Comparison of ENCODE assay signal across 26 cellular contexts in the genomic region with DNA sequence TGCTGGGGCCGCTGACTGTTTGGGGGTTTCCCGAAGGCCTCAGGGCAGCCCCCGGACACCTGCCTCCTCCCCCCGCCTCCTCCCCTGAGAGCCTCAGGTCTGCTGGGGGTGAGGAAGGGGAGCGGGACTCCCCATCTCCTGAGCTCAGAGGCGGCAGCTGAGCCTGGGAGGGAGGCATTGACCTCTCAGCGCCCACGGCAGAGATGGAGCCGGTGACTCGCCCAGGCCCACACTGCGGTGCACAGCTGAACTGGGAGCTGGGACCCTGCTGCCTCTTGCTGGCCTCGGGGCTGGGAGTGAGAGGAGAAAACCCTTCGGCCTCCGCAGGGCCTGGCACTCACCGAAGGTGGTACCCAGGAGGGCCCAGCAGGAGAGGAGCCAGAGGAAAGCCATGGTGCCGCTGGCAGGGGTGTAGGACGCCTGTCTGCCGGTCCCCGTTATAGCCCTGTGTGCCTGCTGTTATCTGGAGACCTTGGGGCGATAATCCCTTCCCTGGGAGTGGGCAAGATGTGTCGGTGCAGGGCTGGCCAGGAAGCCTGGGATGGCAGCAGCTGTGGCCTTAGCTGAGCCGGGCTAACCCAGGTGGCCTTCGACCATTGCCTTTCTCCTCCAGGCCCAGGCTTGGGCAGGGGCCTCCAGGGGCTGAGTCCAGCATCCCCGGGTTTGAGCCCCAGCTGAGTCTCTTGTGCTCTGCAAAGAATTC. TPM values are rescaled to one million over a fixed set of nuclear protein-coding genes. Genes with fewer than 3 reads are reported as not detected.
DNase-seq lines count a peak whose midpoint lies in the region; ATAC-seq, FAIRE-seq and TF ChIP-seq lines count a peak whose summit lies in the region.
"Had no signal": no experiment of that assay in that cellular context is flagged by ENCODE, and none has a peak within 500 bp of the region (broad histone marks: within the 10 kb centered on the region; RNA-seq: fewer than 3 reads in every experiment).

A gene (minus strand): TSS at position 413 of the 703 bp plus-strand sequence. CDS start 20 bp downstream, at position 393.

- in situ Hi-C loops in GM12878 (cut with MboI): no loop called here

- no peak for FAIRE-seq in GM12878 (lab: Jason Lieb, UNC)
- FAIRE-seq: A204.1, H54 had no signal

- no peak within 1 kb of the TSS for H3K27ac Mint-ChIP-seq in GM23338
- H3K27ac Mint-ChIP-seq in naive thymus-derived CD4-positive, alpha-beta T cell: no peak within 1 kb of the TSS
- H3K27ac Mint-ChIP-seq: activated CD8-positive, alpha-beta memory T cell treated with anti-CD3 and anti-CD28 coated beads, Interleukin-2, amount 10 ng/mL, durations not matched to agents 7 days and 5 days; activated naive CD8-positive, alpha-beta T cell treated with anti-CD3 and anti-CD28 coated beads, Interleukin-2, amount 50 U/mL, for 24 hours; activated T-helper 17 cell treated with anti-CD3 and anti-CD28 coated beads, Interleukin-2, amount 50 U/mL, for 72 hours had no signal

- peaks cover 10% of the 10 kb centered on the region for H3K27me3 Mint-ChIP-seq in GM23338 (ENCODE audit: insufficient read depth, low read depth, poor library complexity)
- no peaks in the 10 kb centered on the region for H3K27me3 Mint-ChIP-seq in naive thymus-derived CD4-positive, alpha-beta T cell
- H3K27me3 Mint-ChIP-seq: activated CD8-positive, alpha-beta memory T cell treated with anti-CD3 and anti-CD28 coated beads, Interleukin-2, amount 10 ng/mL, durations not matched to agents 7 days and 5 days; activated naive CD8-positive, alpha-beta T cell treated with anti-CD3 and anti-CD28 coated beads, Interleukin-2, amount 50 U/mL, for 24 hours; activated T-helper 17 cell treated with anti-CD3 and anti-CD28 coated beads, Interleukin-2, amount 50 U/mL, for 72 hours had no signal

- SMC1A ChIA-PET in GM12878 (lab: Charles Lee; ENCODE audit: uncharacterized antibody, unreplicated experiment): no interaction called here

- CTCF ChIA-PET in GM12878 (lab: Yijun Ruan, JAX): interaction anchor here (0.6 to 0.8 kb wide), 2 partner anchors 195 to 404 kb away, joined by 3 to 4 read pairs; no protein-coding TSS in a partner anchor
- CTCF ChIA-PET in naive thymus-derived CD4-positive, alpha-beta T cell (lab: Charles Lee): no interaction called here

- H3K4me3 ChIP-seq in GM23338 (no peak within 1 kb of the TSS), GM12878 (no peak within 1 kb of the TSS)
- H3K4me3 ChIP-seq in naive thymus-derived CD4-positive, alpha-beta T cell (ENCODE audit: low read length): no peak within 1 kb of the TSS
- H3K4me3 ChIP-seq: BLaER1 treated with 17β-estradiol and CSF1 and Interleukin-3, amounts not matched to agents 10 nM and 100 nM; prostate gland; SJSA1; spleen had no signal

- H3K9me3 Mint-ChIP-seq in GM23338: no peaks in the 10 kb centered on the region
- no peaks in the 10 kb centered on the region for H3K9me3 Mint-ChIP-seq in naive thymus-derived CD4-positive, alpha-beta T cell
- H3K9me3 Mint-ChIP-seq: activated naive CD8-positive, alpha-beta T cell treated with anti-CD3 and anti-CD28 coated beads, Interleukin-2, amount 50 U/mL, for 24 hours; activated T-helper 17 cell treated with anti-CD3 and anti-CD28 coated beads, Interleukin-2, amount 50 U/mL, for 72 hours; naive B cell had no signal

- TF ChIP-seq CTCF in GM23338 (conservative IDR thresholded peaks at IDR 0.05; ENCODE audit: low read depth in 2 of 2): no peak
- TF ChIP-seq CTCF in GM12878 (IDR thresholded peaks at IDR 0.05 in 2 of 3, conservative IDR thresholded peaks at IDR 0.05 in 1 of 3; ENCODE audit: control insufficient read depth in 2 of 3, extremely low read depth in 1 of 3, insufficient read depth in 1 of 3, low read depth in 3 of 3, low read length in 3 of 3): no peak

- H3K4me1 ChIP-seq in GM23338 (ENCODE audit: insufficient read depth): no peaks in the 10 kb centered on the region
- H3K4me1 ChIP-seq in GM12878 (ENCODE audit: control insufficient read depth, insufficient read depth, low read length): peaks cover 5% of the 10 kb centered on the region
- H3K4me1 ChIP-seq in naive thymus-derived CD4-positive, alpha-beta T cell (ENCODE audit: control insufficient read depth in 2 of 2, insufficient read depth in 2 of 2, low read length in 2 of 2): peaks cover 0 to 1% of the 10 kb centered on the region in 2 donors
- H3K4me1 ChIP-seq: prostate gland, SJSA1 had no signal

- no peak for TF ChIP-seq EP300 in GM12878 (IDR thresholded peaks at IDR 0.05; ENCODE audit: borderline replicate concordance in 1 of 2, control insufficient read depth in 1 of 2, low read depth in 2 of 2, low read length in 2 of 2)

- H3K27me3 ChIP-seq in GM23338 (ENCODE audit: insufficient read depth): no peaks in the 10 kb centered on the region
- H3K27me3 ChIP-seq in GM12878 (replicated peaks in 1 of 2; ENCODE audit: control insufficient read depth in 2 of 2, insufficient read depth in 2 of 2, low read length in 1 of 2): no peaks in the 10 kb centered on the region
- H3K27me3 ChIP-seq in naive thymus-derived CD4-positive, alpha-beta T cell (ENCODE audit: control insufficient read depth in 2 of 2, insufficient read depth in 2 of 2, low read length in 2 of 2): no peaks in the 10 kb centered on the region
- H3K27me3 ChIP-seq: SJSA1 had no signal

- no peaks in the 10 kb centered on the region for H3K9me2 ChIP-seq in GM23338 (ENCODE audit: insufficient read depth)

- no peak within 1 kb of the TSS for H3K4me2 ChIP-seq in GM23338
- peak within 1 kb of the TSS; percentile 68; the same call in 1 of the 2 replicates for H3K4me2 ChIP-seq in GM12878 (ENCODE audit: control insufficient read depth, insufficient read depth)
- H3K4me2 ChIP-seq: BLaER1 treated with 17β-estradiol and CSF1 and Interleukin-3, amounts not matched to agents 10 nM and 100 nM had no signal

- H3K36me3 ChIP-seq in GM23338 (ENCODE audit: insufficient read depth) (no peaks in the 10 kb centered on the region), GM12878 (ENCODE audit: control insufficient read depth in 2 of 2, insufficient read depth in 2 of 2, low read length in 1 of 2) (no peaks in the 10 kb centered on the region)
- H3K36me3 ChIP-seq in naive thymus-derived CD4-positive, alpha-beta T cell (ENCODE audit: control insufficient read depth in 2 of 3, insufficient read depth in 3 of 3, low read length in 3 of 3): no peaks in the 10 kb centered on the region
- H3K36me3 ChIP-seq: BLaER1 treated with 17β-estradiol and CSF1 and Interleukin-3, amounts not matched to agents 10 nM and 100 nM; prostate gland; SJSA1; spleen had no signal

- TF ChIP-seq POLR2A in GM12878 (IDR thresholded peaks at IDR 0.05; ENCODE audit: low read depth, low read length): no peak

- H2AFZ ChIP-seq in GM23338 (peak within 1 kb of the TSS; percentile 28; the same call in 1 of the 2 replicates), GM12878 (ENCODE audit: control insufficient read depth, low read depth, low read length) (no peak within 1 kb of the TSS)

- WGBS in GM12878 (ENCODE audit: insufficient coverage, insufficient replicate concordance, low lambda C conversion rate, missing lambda C conversion rate): 46% methylated on average over 24 of the region's 24 CpGs

- H3K9me3 ChIP-seq in GM12878 (replicated peaks; ENCODE audit: control insufficient read depth, insufficient read depth, low read length): no peaks in the 10 kb centered on the region
- no peaks in the 10 kb centered on the region for H3K9me3 ChIP-seq in naive thymus-derived CD4-positive, alpha-beta T cell (ENCODE audit: control insufficient read depth in 2 of 3, low read length in 3 of 3)
- H3K9me3 ChIP-seq: BLaER1 treated with 17β-estradiol and CSF1 and Interleukin-3, amounts not matched to agents 10 nM and 100 nM; prostate gland; SJSA1; spleen had no signal

- no peak within 1 kb of the TSS for H3K27ac ChIP-seq in GM23338 (ENCODE audit: low read depth)
- H3K27ac ChIP-seq in GM12878 (ENCODE audit: control insufficient read depth, insufficient read depth): no peak within 1 kb of the TSS
- no peak within 1 kb of the TSS for H3K27ac ChIP-seq in naive thymus-derived CD4-positive, alpha-beta T cell (ENCODE audit: low read depth, low read length)
- H3K27ac ChIP-seq: BLaER1 treated with 17β-estradiol and CSF1 and Interleukin-3, amounts not matched to agents 10 nM and 100 nM; prostate gland; SJSA1 had no signal

- no peak within 1 kb of the TSS for H3K4me3 Mint-ChIP-seq in GM23338
- no peak within 1 kb of the TSS for H3K4me3 Mint-ChIP-seq in naive thymus-derived CD4-positive, alpha-beta T cell
- H3K4me3 Mint-ChIP-seq: activated CD8-positive, alpha-beta memory T cell treated with anti-CD3 and anti-CD28 coated beads, Interleukin-2, amount 10 ng/mL, durations not matched to agents 7 days and 5 days; activated naive CD8-positive, alpha-beta T cell treated with anti-CD3 and anti-CD28 coated beads, Interleukin-2, amount 50 U/mL, for 24 hours; activated T-helper 17 cell treated with anti-CD3 and anti-CD28 coated beads, Interleukin-2, amount 50 U/mL, for 72 hours had no signal

- no TSS peak for BruUV-seq in GM12878 (replicated peaks; lab: Mats Ljungman, UMichigan)

- no peak for TF ChIP-seq RAD21 in GM12878 (IDR thresholded peaks at IDR 0.05; ENCODE audit: insufficient read depth, low read depth, low read length)

- H3K36me3 Mint-ChIP-seq in GM23338 (ENCODE audit: low read depth): no peaks in the 10 kb centered on the region
- no peaks in the 10 kb centered on the region for H3K36me3 Mint-ChIP-seq in naive thymus-derived CD4-positive, alpha-beta T cell
- H3K36me3 Mint-ChIP-seq: activated CD8-positive, alpha-beta memory T cell treated with anti-CD3 and anti-CD28 coated beads, Interleukin-2, amount 10 ng/mL, durations not matched to agents 7 days and 5 days; naive B cell had no signal

- no peak within 1 kb of the TSS for H3K9ac ChIP-seq in GM12878 (ENCODE audit: control insufficient read depth, insufficient read depth, low read length)
- H3K9ac ChIP-seq: BLaER1 treated with 17β-estradiol and CSF1 and Interleukin-3, amounts not matched to agents 10 nM and 100 nM had no signal

- ATAC-seq in GM23338: no peak
- ATAC-seq in GM12878: peak; percentile 69
- no peak for ATAC-seq in naive thymus-derived CD4-positive, alpha-beta T cell
- no peak for ATAC-seq in HG03097 (IDR thresholded peaks at IDR 0.05; ENCODE audit: low FRiP score, unreplicated experiment)
- ATAC-seq: activated CD8-positive, alpha-beta memory T cell treated with anti-CD3 and anti-CD28 coated beads, Interleukin-2, amount 10 ng/mL, durations not matched to agents 7 days and 5 days; activated naive CD8-positive, alpha-beta T cell treated with anti-CD3 and anti-CD28 coated beads, Interleukin-2, amount 50 U/mL, for 24 hours; activated T-helper 17 cell treated with anti-CD3 and anti-CD28 coated beads, Interleukin-2, amount 50 U/mL, for 72 hours had no signal

- H3F3A ChIP-seq in GM23338 (replicated peaks; ENCODE audit: low read depth): 0 out of 2 replicates have a peak, but pooled peaks cover 3% of the 10 kb centered on the region

- peak; percentile 39 for DNase-seq in EH (ENCODE audit: low read depth)
- DNase-seq in GM23338 (ENCODE audit: low spot score): no peak
- no peak for DNase-seq in GM12878 (ENCODE audit: low read depth, low spot score)
- DNase-seq in myocyte (ENCODE audit: low read depth): peak; percentile 65
- no peak for DNase-seq in ecto neural progenitor cell (ENCODE audit: low spot score)
- DNase-seq in naive thymus-derived CD4-positive, alpha-beta T cell: no peak
- no peak for DNase-seq in occipital lobe (lab: John Stamatoyannopoulos, UW)
- DNase-seq: activated CD8-positive, alpha-beta memory T cell treated with anti-CD3 and anti-CD28 coated beads, Interleukin-2, amount 10 ng/mL, durations not matched to agents 7 days and 5 days; activated naive CD8-positive, alpha-beta T cell treated with anti-CD3 and anti-CD28 coated beads, Interleukin-2, amount 50 U/mL, for 24 hours; erythroblast; KBM-7; naive B cell; NCI-H1092; NCI-H2081; NCI-H524; stimulated activated CD8-positive, alpha-beta memory T cell treated with anti-CD3 and anti-CD28 coated beads, Interleukin-4, amount 100 ng/mL, for 48 hours had no signal

- RAD21 ChIA-PET in GM12878 (lab: Charles Lee; ENCODE audit: unreplicated experiment): interaction anchor here (0.8 kb wide), 1 partner anchor 172 kb away, joined by 3 read pairs; no protein-coding TSS in a partner anchor

- POLR2A ChIA-PET in GM12878 (lab: Charles Lee): interaction anchor here (0.7 kb wide), 2 partner anchors 17 to 132 kb away, joined by 3 to 6 read pairs; no protein-coding TSS in a partner anchor
- POLR2A ChIA-PET in naive thymus-derived CD4-positive, alpha-beta T cell (lab: Charles Lee): no interaction called here

- H3K4me1 Mint-ChIP-seq in GM23338: peaks cover 12% of the 10 kb centered on the region; the same call in 2 of the 3 replicates
- peaks cover 0 to 3% (median 2%) of the 10 kb centered on the region in 7 donors for H3K4me1 Mint-ChIP-seq in naive thymus-derived CD4-positive, alpha-beta T cell
- H3K4me1 Mint-ChIP-seq: activated CD8-positive, alpha-beta memory T cell treated with anti-CD3 and anti-CD28 coated beads, Interleukin-2, amount 10 ng/mL, durations not matched to agents 7 days and 5 days; activated naive CD8-positive, alpha-beta T cell treated with anti-CD3 and anti-CD28 coated beads, Interleukin-2, amount 50 U/mL, for 24 hours; activated T-helper 17 cell treated with anti-CD3 and anti-CD28 coated beads, Interleukin-2, amount 50 U/mL, for 72 hours had no signal

- intact Hi-C loops in GM12878 (cut with micrococcal nuclease; ENCODE audit: unreplicated experiment): no loop called here
- intact Hi-C loops in naive thymus-derived CD4-positive, alpha-beta T cell (cut with micrococcal nuclease): no loop called here

- H4K20me1 ChIP-seq in GM23338 (replicated peaks; ENCODE audit: insufficient read depth) (0 out of 2 replicates have a peak, but pooled peaks cover 3% of the 10 kb centered on the region), GM12878 (ENCODE audit: control insufficient read depth, insufficient read depth) (no peaks in the 10 kb centered on the region)

- H3K79me2 ChIP-seq in GM23338 (replicated peaks; ENCODE audit: insufficient read depth): no peaks in the 10 kb centered on the region
- no peaks in the 10 kb centered on the region for H3K79me2 ChIP-seq in GM12878 (ENCODE audit: control insufficient read depth, insufficient read depth, low read length)

RNA-seq across cellular contexts. Expression of the gene that starts here (rescaled TPM):
- total RNA-seq in GM23338 (2014; rRNA removed; shearing (Covaris generic)): not detected in 2 replicates
- not detected in 2 replicates for polyA plus RNA-seq in GM23338 (2016; fragmentation: Nextera tagmentation; extraction: Ambion mirVana)
- total RNA-seq in GM12878 (2013; cell fraction: nucleolus; rRNA removed): not detected in 2 replicates
- not detected in 2 replicates for total RNA-seq in GM12878 (2014; rRNA removed)
- total RNA-seq in GM12878 (2014; rRNA removed; fragmentation: Illumina TruSeq; extraction: Trizol): not detected in 2 replicates
- 8.9 and 9.4 TPM in 2 replicates for total RNA-seq in GM12878 (2021)
- polyA plus RNA-seq in GM12878 (2011; ENCODE audit: low read depth): not detected
- not detected in 2 replicates for polyA plus RNA-seq in GM12878 (2011; rRNA removed)
- not detected in 2 replicates for polyA plus RNA-seq in GM12878 (2011; cell fraction: cytosol; rRNA removed)
- not detected in 2 replicates for polyA plus RNA-seq in GM12878 (2011; cell fraction: nucleus; rRNA removed)
- not detected in 2 replicates for polyA plus RNA-seq in GM12878 (2012)
- not detected in 2 replicates for polyA plus RNA-seq in GM12878 (2014; fragmentation: Illumina TruSeq; extraction: Trizol)
- polyA plus RNA-seq in GM12878 (2014; fragmentation: Nextera tagmentation; extraction: Ambion mirVana): not detected
- polyA plus RNA-seq in GM12878 (2014; rRNA removed): not detected in 2 replicates
- not detected for polyA plus RNA-seq in GM12878 (2016; fragmentation: Nextera tagmentation; extraction: Ambion mirVana)
- not detected in 2 replicates for polyA minus RNA-seq in GM12878 (2011; rRNA and poly(A)+ RNA removed)
- not detected in 2 replicates for polyA minus RNA-seq in GM12878 (2011; cell fraction: cytosol; rRNA and poly(A)+ RNA removed)
- not detected in 2 replicates for polyA minus RNA-seq in GM12878 (2011; cell fraction: nucleus; rRNA and poly(A)+ RNA removed)
- 2.3 and 6.1 TPM in 2 replicates for total RNA-seq in myocyte
- 2.4 TPM for polyA plus RNA-seq in myocyte (2012)
- not detected for total RNA-seq in naive thymus-derived CD4-positive, alpha-beta T cell
- polyA plus RNA-seq in naive thymus-derived CD4-positive, alpha-beta T cell: not detected
- not detected for total RNA-seq in occipital lobe
- total RNA-seq: activated CD8-positive, alpha-beta memory T cell treated with anti-CD3 and anti-CD28 coated beads, Interleukin-2, amount 10 ng/mL, durations not matched to agents 7 days and 5 days; activated T-helper 17 cell treated with anti-CD3 and anti-CD28 coated beads, Interleukin-2, amount 50 U/mL, for 72 hours; cardiac septum; dermis microvascular lymphatic vessel endothelial cell; prostate gland; SJSA1 had no signal

Comparison
In these comparisons a context has a peak if more than half of its experiments do, and no peak if none do; other contexts are left out.
1. DNase-seq: peak in EH (single experiment) and myocyte (single experiment); none in GM23338 (single experiment), GM12878 (single experiment), ecto neural progenitor cell (single experiment), naive thymus-derived CD4-positive, alpha-beta T cell (0 of 9) and occipital lobe (single experiment).